Comparison of ENCODE assay signal across 8 cellular contexts in genomic region chr16:2009791-2010510, GRCh38.
DNase-seq lines count a peak whose midpoint lies in the region; ATAC-seq and TF ChIP-seq lines count a peak whose summit lies in the region.

Gene ZNF598, minus strand, starts transcription at chr16:2009821.

- H3K4me1 Mint-ChIP-seq in nephron: peaks cover 30% of the 10 kb centered on the region
- peaks cover 47% of the 10 kb centered on the region for H3K4me1 Mint-ChIP-seq in stimulated activated naive CD8-positive, alpha-beta T cell treated with anti-CD3 and anti-CD28 coated beads, Interleukin-15, amount 100 ng/mL, for 72 hours

- DNase-seq in COR-L47 (lab: John Stamatoyannopoulos, UW) (peak; percentile 90), HuH-7 (ENCODE audit: low spot score) (peak; percentile 86), RKO (ENCODE audit: low spot score) (peak; percentile 88), fibroblast of pulmonary artery (ENCODE audit: low read depth) (peak; percentile 86)
- DNase-seq in activated T-helper 9 cell treated with anti-CD3 and anti-CD28 coated beads, Interleukin-2, amount 50 U/mL, for 16 hours (ENCODE audit: low read depth): peak; percentile 68
- peak; percentile 76 to 79 for DNase-seq in stimulated activated naive CD8-positive, alpha-beta T cell treated with anti-CD3 and anti-CD28 coated beads, Interleukin-15, amount 100 ng/mL, for 72 hours

- peak; percentile 82 for ATAC-seq in GM21360 (IDR thresholded peaks at IDR 0.05; ENCODE audit: unreplicated experiment)
- peak; percentile 93 for ATAC-seq in stimulated activated naive CD8-positive, alpha-beta T cell treated with anti-CD3 and anti-CD28 coated beads, Interleukin-15, amount 100 ng/mL, for 72 hours

- peak within 1 kb of the TSS; percentile 82 for H3K4me3 ChIP-seq in fibroblast of pulmonary artery (replicated peaks; ENCODE audit: low read depth, low read length)

- H3K4me3 Mint-ChIP-seq in nephron: peak within 1 kb of the TSS; percentile 90 to 95 (median 92)
- H3K4me3 Mint-ChIP-seq in stimulated activated naive CD8-positive, alpha-beta T cell treated with anti-CD3 and anti-CD28 coated beads, Interleukin-15, amount 100 ng/mL, for 72 hours: peak within 1 kb of the TSS; percentile 96 to 97

- H3K9me3 Mint-ChIP-seq in nephron: no peaks in the 10 kb centered on the region
- H3K9me3 Mint-ChIP-seq in stimulated activated naive CD8-positive, alpha-beta T cell treated with anti-CD3 and anti-CD28 coated beads, Interleukin-15, amount 100 ng/mL, for 72 hours: no peaks in the 10 kb centered on the region

- H3K27me3 Mint-ChIP-seq in nephron (ENCODE audit: low read depth): peaks cover 4% of the 10 kb centered on the region
- H3K27me3 Mint-ChIP-seq in stimulated activated naive CD8-positive, alpha-beta T cell treated with anti-CD3 and anti-CD28 coated beads, Interleukin-15, amount 100 ng/mL, for 72 hours: no peaks in the 10 kb centered on the region

- no peaks in the 10 kb centered on the region for H3K36me3 Mint-ChIP-seq in nephron (ENCODE audit: low read depth)

- H3K27ac Mint-ChIP-seq in nephron: peak within 1 kb of the TSS; percentile 95 to 98 (median 98)
- H3K27ac Mint-ChIP-seq in stimulated activated naive CD8-positive, alpha-beta T cell treated with anti-CD3 and anti-CD28 coated beads, Interleukin-15, amount 100 ng/mL, for 72 hours: peak within 1 kb of the TSS; percentile 97

- TF ChIP-seq CTCF in fibroblast of pulmonary artery (IDR thresholded peaks at IDR 0.05; ENCODE audit: low read length, missing control alignments) (no peak), nephron (IDR thresholded peaks at IDR 0.05; ENCODE audit: unreplicated experiment in 3 of 3) (no peak)

Comparison
In these comparisons a context has a peak if more than half of its experiments do, and no peak if none do; other contexts are left out.
1. Peak in every context shown above with its lines: DNase-seq, ATAC-seq and H3K4me3 ChIP-seq.